Comparison of ENCODE assay signal across 7 cellular contexts in the genomic region with DNA sequence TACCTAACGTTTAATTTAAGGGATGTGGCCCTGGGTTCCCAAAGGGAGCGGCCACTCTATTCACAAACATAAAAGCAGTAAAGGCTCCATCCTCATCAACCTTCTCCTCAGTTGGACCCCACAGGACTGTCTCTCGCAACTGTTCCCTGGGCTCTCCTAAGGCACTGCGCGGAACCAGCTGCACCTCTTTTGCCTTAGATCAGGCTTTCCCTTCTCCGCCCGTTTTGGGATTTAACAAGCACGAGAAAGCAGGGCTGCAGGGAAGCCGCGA. TPM values are rescaled to one million over a fixed set of nuclear protein-coding genes. Genes with fewer than 3 reads are reported as not detected.
DNase-seq lines count a peak whose midpoint lies in the region; ATAC-seq, FAIRE-seq and TF ChIP-seq lines count a peak whose summit lies in the region.

No MANE protein-coding gene starts in this region.

- no peaks in the 10 kb centered on the region; the same call in 1 of the 3 replicates for H3K9me3 Mint-ChIP-seq in GM23338

- H3K79me2 ChIP-seq in GM23338 (replicated peaks; ENCODE audit: insufficient read depth) (peaks cover 43% of the 10 kb centered on the region), PC-9 (ENCODE audit: low read depth) (peaks cover 53% of the 10 kb centered on the region), endothelial cell of umbilical vein (ENCODE audit: control insufficient read depth, insufficient read depth, low read length) (peaks cover 41% of the 10 kb centered on the region)

- no CpG with 5 or more reads among the region's 10 CpGs for WGBS in neuronal stem cell (ENCODE audit: extremely low coverage in 2 of 2, insufficient read length in 2 of 2, insufficient replicate concordance in 1 of 2), 2 donors

- CTCF ChIA-PET in PC-9 (lab: Charles Lee) (no interaction called here), endothelial cell of umbilical vein (lab: Charles Lee) (interaction anchor here (1.0 to 1.8 kb wide), 3 partner anchors 12 to 17 kb away, joined by 3 to 5 read pairs (median 3); no protein-coding TSS in a partner anchor)

- H3K36me3 ChIP-seq in GM23338 (ENCODE audit: insufficient read depth) (peaks cover 9% of the 10 kb centered on the region), PC-9 (ENCODE audit: low read depth) (0 out of 2 replicates have a peak, but pooled peaks cover 4% of the 10 kb centered on the region), endothelial cell of umbilical vein (ENCODE audit: control insufficient read depth in 2 of 2, extremely low read depth in 1 of 2, insufficient read depth in 2 of 2, low read length in 2 of 2) (peaks cover 0 to 4% of the 10 kb centered on the region in 2 experiments), neuronal stem cell (replicated peaks in 1 of 2; ENCODE audit: control insufficient read depth in 2 of 2, insufficient read depth in 2 of 2, low read length in 2 of 2) (peaks cover 0 to 25% of the 10 kb centered on the region in 2 donors)

- no peak overlapping the region for H3K27ac Mint-ChIP-seq in GM23338

- H3K9me1 ChIP-seq in endothelial cell of umbilical vein (replicated peaks; ENCODE audit: control insufficient read depth, extremely low read depth, insufficient read depth, low read length) = no peaks in the 10 kb centered on the region

- DNase-seq in GM23338 (ENCODE audit: low spot score) = peak; percentile 63
- DNase-seq in PC-9 = peak in 1 of 2 experiments; percentile 26
- peak; percentile 36 for DNase-seq in endothelial cell of umbilical vein (ENCODE audit: low read depth, low spot score)
- DNase-seq in neuronal stem cell (ENCODE audit: low spot score) = no peak
- no peak for DNase-seq in stimulated activated CD4-positive, alpha-beta T cell treated with anti-CD3 and anti-CD28 coated beads, Interleukin-2, amount 100 ng/mL, for 48 hours

- dilution Hi-C loops in endothelial cell of umbilical vein (cut with MboI; ENCODE audit: extremely low pct_ligation_motif_present, low sequenced_read_pairs) = no loop called here

- H3K4me1 Mint-ChIP-seq in GM23338 = peaks cover 17% of the 10 kb centered on the region

- H3K4me1 ChIP-seq in GM23338 (ENCODE audit: insufficient read depth) = peaks cover 21% of the 10 kb centered on the region
- H3K4me1 ChIP-seq in PC-9 (replicated peaks; ENCODE audit: insufficient read depth) = peaks cover 20% of the 10 kb centered on the region
- H3K4me1 ChIP-seq in endothelial cell of umbilical vein (ENCODE audit: control insufficient read depth, extremely low read depth, insufficient read depth, low read length) = peaks cover 13% of the 10 kb centered on the region
- H3K4me1 ChIP-seq in neuronal stem cell (ENCODE audit: control insufficient read depth in 2 of 2, insufficient read depth in 1 of 2, low read depth in 1 of 2, low read length in 2 of 2) = peaks cover 7 to 12% of the 10 kb centered on the region in 2 donors

- 0 out of 2 replicates have a peak, but pooled peaks cover 11% of the 10 kb centered on the region for H3F3A ChIP-seq in GM23338 (replicated peaks; ENCODE audit: low read depth)
- peaks cover 9% of the 10 kb centered on the region; the same call in 1 of the 2 replicates for H3F3A ChIP-seq in PC-9 (ENCODE audit: insufficient read depth, low read depth)

- H2AK5ac ChIP-seq in neuronal stem cell (ENCODE audit: low read depth, low read length) = peak overlapping the region; percentile 82

- H4K8ac ChIP-seq in neuronal stem cell (ENCODE audit: low read depth, low read length) = no peak overlapping the region

- ATAC-seq in GM23338 = peak; percentile 24
- ATAC-seq in HG03196 (IDR thresholded peaks at IDR 0.05; ENCODE audit: unreplicated experiment) = no peak
- no peak for ATAC-seq in HG03571 (IDR thresholded peaks at IDR 0.05; ENCODE audit: unreplicated experiment)

- peaks cover 36% of the 10 kb centered on the region for H3K36me3 Mint-ChIP-seq in GM23338 (ENCODE audit: low read depth)

- H3K9me2 ChIP-seq in GM23338 (ENCODE audit: insufficient read depth) = no peaks in the 10 kb centered on the region
- H3K9me2 ChIP-seq in PC-9 (ENCODE audit: insufficient read depth) = no peaks in the 10 kb centered on the region

- peak overlapping the region; percentile 87 for H3K23ac ChIP-seq in neuronal stem cell (ENCODE audit: low read depth, low read length, poor library complexity)

- intact Hi-C loops in PC-9 (cut with micrococcal nuclease; ENCODE audit: unreplicated experiment) (loop anchor here (2.0 kb wide), 1 partner anchor 61 kb away; a partner anchor contains a TSS), endothelial cell of umbilical vein (cut with micrococcal nuclease) (loop anchor here (5.0 kb wide), 1 partner anchor 60 kb away; a partner anchor contains a TSS)

- no peak for FAIRE-seq in endothelial cell of umbilical vein (lab: Jason Lieb, UNC)

- H2BK5ac ChIP-seq in neuronal stem cell (ENCODE audit: low read length) = peak overlapping the region; percentile 87

- no peaks in the 10 kb centered on the region for H3K9me3 ChIP-seq in PC-9 (ENCODE audit: insufficient read depth, low read depth)
- no peaks in the 10 kb centered on the region for H3K9me3 ChIP-seq in endothelial cell of umbilical vein (replicated peaks; ENCODE audit: control insufficient read depth, insufficient read depth, low read length)
- H3K9me3 ChIP-seq in neuronal stem cell (replicated peaks in 1 of 2; ENCODE audit: control insufficient read depth in 2 of 2, insufficient read depth in 1 of 2, low read depth in 1 of 2, low read length in 2 of 2) = no peaks in the 10 kb centered on the region

- POLR2A ChIA-PET in PC-9 (lab: Charles Lee; ENCODE audit: unreplicated experiment) (interaction anchor here (0.6 to 0.7 kb wide), 2 partner anchors 41 to 60 kb away, joined by 3 to 4 read pairs; no protein-coding TSS in a partner anchor), endothelial cell of umbilical vein (lab: Charles Lee) (interaction anchor here (1.2 to 1.5 kb wide), 2 partner anchors 57 to 62 kb away, joined by 4 to 5 read pairs; a partner anchor contains a TSS)

- TF ChIP-seq POLR2A in endothelial cell of umbilical vein (IDR thresholded peaks at IDR 0.05; ENCODE audit: low read depth, low read length) = no peak

- peak overlapping the region; percentile 98 for H3K4me3 Mint-ChIP-seq in GM23338

- H3K4me3 ChIP-seq in GM23338 (peak overlapping the region; percentile 99), PC-9 (peak overlapping the region; percentile 91), endothelial cell of umbilical vein (replicated peaks in 1 of 3; ENCODE audit: insufficient read depth in 1 of 3, low read depth in 1 of 3, low read length in 3 of 3) (peak overlapping the region; percentile 76 to 94 (median 84)), neuronal stem cell (ENCODE audit: low read length in 2 of 2) (peak overlapping the region; percentile 92 to 99)

- peaks cover 19% of the 10 kb centered on the region for H3K27me3 Mint-ChIP-seq in GM23338 (ENCODE audit: insufficient read depth, low read depth, poor library complexity)

- no peak overlapping the region for H2BK12ac ChIP-seq in neuronal stem cell (ENCODE audit: low read length)

- no peak overlapping the region for H2BK120ac ChIP-seq in neuronal stem cell (ENCODE audit: low read depth, low read length)

- peak overlapping the region; percentile 50 for H3K14ac ChIP-seq in neuronal stem cell (ENCODE audit: low read length)

- H2BK15ac ChIP-seq in neuronal stem cell (ENCODE audit: low read length) = no peak overlapping the region

- H2AFZ ChIP-seq in GM23338 (peak overlapping the region; percentile 35; the same call in 1 of the 2 replicates), PC-9 (peak overlapping the region; percentile 95), endothelial cell of umbilical vein (ENCODE audit: low read depth, low read length) (peak overlapping the region; percentile 71), neuronal stem cell (ENCODE audit: low read length) (peak overlapping the region; percentile 88)

- H3K27ac ChIP-seq in GM23338 (ENCODE audit: low read depth) (peak overlapping the region; percentile 85), PC-9 (peak overlapping the region; percentile 57), endothelial cell of umbilical vein (ENCODE audit: insufficient read depth, low read depth, low read length) (peak overlapping the region; percentile 86), neuronal stem cell (replicated peaks; ENCODE audit: low read length) (no peak overlapping the region)

- H4K20me1 ChIP-seq in GM23338 (replicated peaks; ENCODE audit: insufficient read depth) = peaks cover 35% of the 10 kb centered on the region
- peaks cover 39% of the 10 kb centered on the region for H4K20me1 ChIP-seq in PC-9 (ENCODE audit: insufficient read depth)
- peaks cover 2% of the 10 kb centered on the region for H4K20me1 ChIP-seq in endothelial cell of umbilical vein (replicated peaks; ENCODE audit: control insufficient read depth, extremely low read depth, insufficient read depth, low read length)

- H3K4ac ChIP-seq in neuronal stem cell (ENCODE audit: low read length) = no peak overlapping the region

- no peak overlapping the region for H4K91ac ChIP-seq in neuronal stem cell (ENCODE audit: low read depth, low read length, poor library complexity)

- H3K27me3 ChIP-seq in GM23338 (ENCODE audit: insufficient read depth) (no peaks in the 10 kb centered on the region), PC-9 (ENCODE audit: insufficient read depth, low read depth) (no peaks in the 10 kb centered on the region), endothelial cell of umbilical vein (ENCODE audit: control insufficient read depth in 2 of 2, insufficient read depth in 2 of 2, low read length in 2 of 2) (no peaks in the 10 kb centered on the region), neuronal stem cell (ENCODE audit: control insufficient read depth in 3 of 3, insufficient read depth in 3 of 3, low read depth in 1 of 3, low read length in 3 of 3) (no peaks in the 10 kb centered on the region)

- peaks cover 5% of the 10 kb centered on the region for H3K79me1 ChIP-seq in neuronal stem cell (ENCODE audit: low read depth, low read length)

- TF ChIP-seq CTCF in GM23338 (conservative IDR thresholded peaks at IDR 0.05; ENCODE audit: low read depth in 2 of 2) (no peak), PC-9 (conservative IDR thresholded peaks at IDR 0.05) (no peak), endothelial cell of umbilical vein (IDR thresholded peaks at IDR 0.05; ENCODE audit: extremely low read depth in 1 of 2, insufficient read depth in 1 of 2, low read depth in 1 of 2, low read length in 2 of 2) (no peak)

- no TSS peak for BruUV-seq in PC-9 (replicated peaks; lab: Mats Ljungman, UMichigan)
- BruUV-seq in endothelial cell of umbilical vein (replicated peaks; lab: Mats Ljungman, UMichigan) = no TSS peak

- peak overlapping the region; percentile 97 for H3K18ac ChIP-seq in neuronal stem cell (ENCODE audit: low read length)

- H3K9ac ChIP-seq in endothelial cell of umbilical vein (replicated peaks; ENCODE audit: extremely low read depth, insufficient read depth, low read length) (peak overlapping the region; percentile 96), neuronal stem cell (ENCODE audit: low read depth, low read length, poor library complexity) (peak overlapping the region; percentile 96)

- H3K4me2 ChIP-seq in GM23338 (peak overlapping the region; percentile 93), PC-9 (peak overlapping the region; percentile 90), endothelial cell of umbilical vein (ENCODE audit: insufficient read depth, low read length) (peak overlapping the region; percentile 89), neuronal stem cell (ENCODE audit: insufficient read depth, low read length, poor library complexity, severe bottlenecking) (peak overlapping the region; percentile 90)

RNA-seq across cellular contexts. Expression of a gene that starts 0.7 kb away (rescaled TPM):
- 48.7 and 56.5 TPM in 2 replicates for total RNA-seq in GM23338 (2014; rRNA removed; shearing (Covaris generic))
- polyA plus RNA-seq in GM23338 (2016; fragmentation: Nextera tagmentation; extraction: Ambion mirVana) = 51.2 and 62.6 TPM in 2 replicates
- total RNA-seq in PC-9 (2021) = 62.5 and 74.1 TPM in 2 replicates
- total RNA-seq in endothelial cell of umbilical vein = 68.9 and 69.3 TPM in 2 replicates
- polyA plus RNA-seq in endothelial cell of umbilical vein = 10.4 and 12.4 TPM in 2 replicates
- polyA plus RNA-seq in endothelial cell of umbilical vein (2011; cell fraction: cytosol; rRNA removed) = 19.6 and 25.9 TPM in 2 replicates
- 84.3 and 97.3 TPM in 2 replicates for polyA plus RNA-seq in endothelial cell of umbilical vein (2011; cell fraction: nucleus; rRNA removed)
- 46.9 and 55.9 TPM in 2 replicates for polyA plus RNA-seq in endothelial cell of umbilical vein (2012)
- 44.7 and 45.2 TPM in 2 replicates for polyA minus RNA-seq in endothelial cell of umbilical vein
- 16.5 TPM for polyA minus RNA-seq in endothelial cell of umbilical vein (2011; cell fraction: cytosol; rRNA and poly(A)+ RNA removed)
- polyA minus RNA-seq in endothelial cell of umbilical vein (2011; cell fraction: nucleus; rRNA and poly(A)+ RNA removed) = 44.6 and 45.0 TPM in 2 replicates
- polyA plus RNA-seq in neuronal stem cell (2013, experiment 1 of 2) = 29.3 TPM
- 27.7 TPM for polyA plus RNA-seq in neuronal stem cell (2013, experiment 2 of 2)

RNA-seq across cellular contexts. Expression of a gene that starts 38.1 kb away (rescaled TPM):
- total RNA-seq in GM23338 (2014; rRNA removed; shearing (Covaris generic)) = not detected in 2 replicates
- polyA plus RNA-seq in GM23338 (2016; fragmentation: Nextera tagmentation; extraction: Ambion mirVana) (not detected in 2 replicates), endothelial cell of umbilical vein (not detected in 2 replicates)
- total RNA-seq in PC-9 (2021) (not detected in 2 replicates), endothelial cell of umbilical vein (not detected in 2 replicates)
- polyA plus RNA-seq in endothelial cell of umbilical vein (2011; cell fraction: cytosol; rRNA removed) = not detected in 2 replicates
- polyA plus RNA-seq in endothelial cell of umbilical vein (2011; cell fraction: nucleus; rRNA removed) = not detected in 2 replicates
- not detected in 2 replicates for polyA plus RNA-seq in endothelial cell of umbilical vein (2012)
- polyA minus RNA-seq in endothelial cell of umbilical vein = not detected in 2 replicates
- not detected for polyA minus RNA-seq in endothelial cell of umbilical vein (2011; cell fraction: cytosol; rRNA and poly(A)+ RNA removed)
- not detected in 2 replicates for polyA minus RNA-seq in endothelial cell of umbilical vein (2011; cell fraction: nucleus; rRNA and poly(A)+ RNA removed)
- polyA plus RNA-seq in neuronal stem cell (2013, experiment 1 of 2) = 0.03 TPM
- polyA plus RNA-seq in neuronal stem cell (2013, experiment 2 of 2) = not detected

RNA-seq across cellular contexts. Expression of a gene that starts 56.1 kb away (rescaled TPM):
- total RNA-seq in GM23338 (2014; rRNA removed; shearing (Covaris generic)) = 52.3 and 59.6 TPM in 2 replicates
- polyA plus RNA-seq in GM23338 (2016; fragmentation: Nextera tagmentation; extraction: Ambion mirVana) = 14.6 and 18.3 TPM in 2 replicates
- 93.4 and 109 TPM in 2 replicates for total RNA-seq in PC-9 (2021)
- total RNA-seq in endothelial cell of umbilical vein = 101 TPM in 2 replicates
- polyA plus RNA-seq in endothelial cell of umbilical vein = 22.9 and 27.4 TPM in 2 replicates
- polyA plus RNA-seq in endothelial cell of umbilical vein (2011; cell fraction: cytosol; rRNA removed) = 23.0 and 26.8 TPM in 2 replicates
- 98.7 and 106 TPM in 2 replicates for polyA plus RNA-seq in endothelial cell of umbilical vein (2011; cell fraction: nucleus; rRNA removed)
- polyA plus RNA-seq in endothelial cell of umbilical vein (2012) = 33.7 and 34.0 TPM in 2 replicates
- 115 and 135 TPM in 2 replicates for polyA minus RNA-seq in endothelial cell of umbilical vein
- polyA minus RNA-seq in endothelial cell of umbilical vein (2011; cell fraction: cytosol; rRNA and poly(A)+ RNA removed) = 44.7 TPM
- 132 and 144 TPM in 2 replicates for polyA minus RNA-seq in endothelial cell of umbilical vein (2011; cell fraction: nucleus; rRNA and poly(A)+ RNA removed)
- 17.6 TPM for polyA plus RNA-seq in neuronal stem cell (2013, experiment 1 of 2)
- polyA plus RNA-seq in neuronal stem cell (2013, experiment 2 of 2) = 18.1 TPM

Comparison
In these comparisons a context has a peak if more than half of its experiments do, and no peak if none do; other contexts are left out.
1. DNase-seq: peak in GM23338 (single experiment) and endothelial cell of umbilical vein (single experiment); none in neuronal stem cell (single experiment) and stimulated activated CD4-positive, alpha-beta T cell treated with anti-CD3 and anti-CD28 coated beads, Interleukin-2, amount 100 ng/mL, for 48 hours (0 of 2).
2. H2AFZ ChIP-seq: peak in every context shown above with its lines; median percentile 95 in PC-9; 88 in neuronal stem cell; 71 in endothelial cell of umbilical vein; 35 in GM23338.
3. Peak in every context shown above with its lines, with median percentiles within 50 percentile points of each other: H3K4me2 ChIP-seq and H3K4me3 ChIP-seq.